In the genomic region with DNA sequence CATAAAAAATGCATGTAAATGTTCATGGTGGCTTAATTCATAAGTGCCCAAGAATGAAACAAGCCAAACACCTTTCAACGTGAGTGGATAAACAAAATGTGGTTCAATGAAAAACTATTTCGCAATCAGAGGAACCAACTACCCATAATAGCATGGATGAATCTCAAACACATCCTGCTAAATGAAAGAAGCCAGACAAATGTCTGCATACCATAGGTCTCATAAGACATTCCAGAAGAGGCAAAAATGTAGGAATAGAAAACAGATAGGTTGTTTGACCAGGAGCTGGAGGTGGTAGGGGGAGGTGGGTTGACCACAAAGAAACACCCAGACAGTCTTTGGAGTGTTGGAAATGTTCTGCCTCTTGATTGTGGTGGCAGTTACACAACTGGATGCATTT, we compare ENCODE assay signal across 1 cellular context.
TF ChIP-seq lines count a peak whose summit lies in the region.

No MANE protein-coding gene starts in this region.

TF ChIP-seq in SK-N-SH treated with all-trans-retinoic acid at 6 μM for 48 hours, 23 proteins besides CTCF, POLR2A, EP300 and RAD21:
- TF ChIP-seq, protein P1, sequence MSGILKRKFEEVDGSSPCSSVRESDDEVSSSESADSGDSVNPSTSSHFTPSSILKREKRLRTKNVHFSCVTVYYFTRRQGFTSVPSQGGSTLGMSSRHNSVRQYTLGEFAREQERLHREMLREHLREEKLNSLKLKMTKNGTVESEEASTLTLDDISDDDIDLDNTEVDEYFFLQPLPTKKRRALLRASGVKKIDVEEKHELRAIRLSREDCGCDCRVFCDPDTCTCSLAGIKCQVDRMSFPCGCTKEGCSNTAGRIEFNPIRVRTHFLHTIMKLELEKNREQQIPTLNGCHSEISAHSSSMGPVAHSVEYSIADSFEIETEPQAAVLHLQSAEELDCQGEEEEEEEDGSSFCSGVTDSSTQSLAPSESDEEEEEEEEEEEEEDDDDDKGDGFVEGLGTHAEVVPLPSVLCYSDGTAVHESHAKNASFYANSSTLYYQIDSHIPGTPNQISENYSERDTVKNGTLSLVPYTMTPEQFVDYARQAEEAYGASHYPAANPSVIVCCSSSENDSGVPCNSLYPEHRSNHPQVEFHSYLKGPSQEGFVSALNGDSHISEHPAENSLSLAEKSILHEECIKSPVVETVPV (CRISPR knock-in tag; IDR thresholded peaks at IDR 0.05) = no peak
- TF ChIP-seq ZNF565 (CRISPR knock-in tag; conservative IDR thresholded peaks at IDR 0.05; ENCODE audit: low read depth) (no peak), OSR1 (CRISPR knock-in tag; IDR thresholded peaks at IDR 0.05) (no peak), POU6F1 (CRISPR knock-in tag; IDR thresholded peaks at IDR 0.05; ENCODE audit: borderline replicate concordance, low read depth) (no peak), TCF4 (CRISPR knock-in tag; IDR thresholded peaks at IDR 0.05; ENCODE audit: borderline replicate concordance) (no peak), TOX (CRISPR knock-in tag; IDR thresholded peaks at IDR 0.05; ENCODE audit: borderline replicate concordance) (no peak), CSDC2 (CRISPR knock-in tag; IDR thresholded peaks at IDR 0.05) (no peak), ESRRG (CRISPR knock-in tag; IDR thresholded peaks at IDR 0.05) (no peak), ISL1 (CRISPR knock-in tag; IDR thresholded peaks at IDR 0.05) (no peak; the same call in 1 of the 2 replicates)
